8 cellular contexts compared by ENCODE assay signal in genomic region chr6:106087548-106088325, GRCh38. TPM values are rescaled to one million over a fixed set of nuclear protein-coding genes. Genes with fewer than 3 reads are reported as not detected.
DNase-seq lines count a peak whose midpoint lies in the region; ATAC-seq, FAIRE-seq and TF ChIP-seq lines count a peak whose summit lies in the region.

No MANE protein-coding gene starts in this region.

- TF ChIP-seq EP300 in GM12878 (IDR thresholded peaks at IDR 0.05; ENCODE audit: borderline replicate concordance in 1 of 2, control insufficient read depth in 1 of 2, low read depth in 2 of 2, low read length in 2 of 2): no peak
- peak in 1 of 2 donors; percentile 64 for TF ChIP-seq EP300 in tibial nerve (IDR thresholded peaks at IDR 0.05)

- no TSS peak for BruUV-seq in GM12878 (replicated peaks; lab: Mats Ljungman, UMichigan)

- H3K36me3 ChIP-seq in GM12878 (ENCODE audit: control insufficient read depth in 2 of 2, insufficient read depth in 2 of 2, low read length in 1 of 2): no peaks in the 10 kb centered on the region
- no peaks in the 10 kb centered on the region for H3K36me3 ChIP-seq in tibial nerve

- RAD21 ChIA-PET in GM12878 (lab: Charles Lee; ENCODE audit: unreplicated experiment): interaction anchor here (0.9 to 2.8 kb wide), 15 partner anchors 8 to 657 kb away, joined by 3 to 21 read pairs (median 7); no protein-coding TSS in a partner anchor

- DNase-seq in A172 (ENCODE audit: low spot score): peak; percentile 62
- peak; percentile 83 for DNase-seq in HCEC 1CT
- no peak for DNase-seq in GM12878 (ENCODE audit: low read depth, low spot score)
- peak in 1 of 2 donors; percentile 29 for DNase-seq in tibial nerve (ENCODE audit: low spot score in 2 of 2)
- DNase-seq in NCI-H510A (lab: John Stamatoyannopoulos, UW): no peak
- DNase-seq in NCI-H345 treated with DMSO at 0.1 percent for 48 hours (lab: John Stamatoyannopoulos, UW; ENCODE audit: unreplicated experiment): no peak
- no peak for DNase-seq in amniotic stem cell (lab: John Stamatoyannopoulos, UW)

- peaks cover 23% of the 10 kb centered on the region for H3K4me1 ChIP-seq in GM12878 (ENCODE audit: control insufficient read depth, insufficient read depth, low read length)
- H3K4me1 ChIP-seq in tibial nerve: peaks cover 0 to 33% (median 10%) of the 10 kb centered on the region in 4 donors

- in situ Hi-C loops in GM12878 (cut with MboI): no loop called here

- H3K4me2 ChIP-seq in GM12878 (ENCODE audit: control insufficient read depth, insufficient read depth): peak overlapping the region; percentile 81

- peaks cover 35% of the 10 kb centered on the region for H3K79me2 ChIP-seq in GM12878 (ENCODE audit: control insufficient read depth, insufficient read depth, low read length)

- no peak overlapping the region for H2AFZ ChIP-seq in GM12878 (ENCODE audit: control insufficient read depth, low read depth, low read length)

- FAIRE-seq in GM12878 (lab: Jason Lieb, UNC): no peak

- SMC1A ChIA-PET in GM12878 (lab: Charles Lee; ENCODE audit: uncharacterized antibody, unreplicated experiment): interaction anchor here (0.7 to 6.0 kb wide), 24 partner anchors 7 to 656 kb away, joined by 3 to 159 read pairs (median 6); no protein-coding TSS in a partner anchor

- 45% methylated on average over 13 of the region's 13 CpGs for WGBS in GM12878 (ENCODE audit: insufficient coverage, insufficient replicate concordance, low lambda C conversion rate, missing lambda C conversion rate)
- WGBS in tibial nerve, 2 donors: 45% methylated on average over 13 of the region's 13 CpGs

- H3K4me3 ChIP-seq in GM12878: peak overlapping the region; percentile 57
- H3K4me3 ChIP-seq in tibial nerve: peak overlapping the region; percentile 8 to 51 (median 34)

- no peaks in the 10 kb centered on the region for H3K9me3 ChIP-seq in GM12878 (replicated peaks; ENCODE audit: control insufficient read depth, insufficient read depth, low read length)
- no peaks in the 10 kb centered on the region for H3K9me3 ChIP-seq in tibial nerve

- no peaks in the 10 kb centered on the region for H4K20me1 ChIP-seq in GM12878 (ENCODE audit: control insufficient read depth, insufficient read depth)

- H3K27ac ChIP-seq in GM12878 (ENCODE audit: control insufficient read depth, insufficient read depth): peak overlapping the region; percentile 22; the same call in 1 of the 2 replicates
- peak overlapping the region; percentile 21 for H3K27ac ChIP-seq in layer of hippocampus (ENCODE audit: low read depth, low read length)
- peak overlapping the region in 3 of 4 donors; percentile 20 to 73 (median 64) for H3K27ac ChIP-seq in tibial nerve

- H3K27me3 ChIP-seq in GM12878 (replicated peaks in 1 of 2; ENCODE audit: control insufficient read depth in 2 of 2, insufficient read depth in 2 of 2, low read length in 1 of 2) (no peaks in the 10 kb centered on the region; a peak in 2 of 4 replicates), layer of hippocampus (ENCODE audit: control insufficient read depth, insufficient read depth, low read length) (peaks cover 5% of the 10 kb centered on the region), tibial nerve (peaks cover 0 to 23% of the 10 kb centered on the region in 2 donors)

- intact Hi-C loops in GM12878 (cut with micrococcal nuclease; ENCODE audit: unreplicated experiment): loop anchor here (10.0 kb wide), 1 partner anchor 193 kb away; no protein-coding TSS in a partner anchor

- POLR2A ChIA-PET in GM12878 (lab: Charles Lee): interaction anchor here (0.6 to 1.6 kb wide), 6 partner anchors 9 to 605 kb away, joined by 3 to 8 read pairs (median 3); no protein-coding TSS in a partner anchor

- no peak for ATAC-seq in GM12878

- no peak for TF ChIP-seq CTCF in GM12878 (IDR thresholded peaks at IDR 0.05 in 2 of 3, conservative IDR thresholded peaks at IDR 0.05 in 1 of 3; ENCODE audit: control insufficient read depth in 2 of 3, extremely low read depth in 1 of 3, insufficient read depth in 1 of 3, low read depth in 3 of 3, low read length in 3 of 3)
- TF ChIP-seq CTCF in tibial nerve (IDR thresholded peaks at IDR 0.05): no peak

- H3K9ac ChIP-seq in GM12878 (ENCODE audit: control insufficient read depth, insufficient read depth, low read length): peak overlapping the region; percentile 64

- CTCF ChIA-PET in GM12878 (lab: Yijun Ruan, JAX): interaction anchor here (0.9 to 5.0 kb wide), 12 partner anchors 8 to 656 kb away, joined by 3 to 48 read pairs (median 10); no protein-coding TSS in a partner anchor

- TF ChIP-seq RAD21 in GM12878 (IDR thresholded peaks at IDR 0.05; ENCODE audit: insufficient read depth, low read depth, low read length): no peak

- TF ChIP-seq POLR2A in GM12878 (IDR thresholded peaks at IDR 0.05; ENCODE audit: low read depth, low read length) (no peak), tibial nerve (IDR thresholded peaks at IDR 0.05) (peak in 1 of 2 donors; percentile 10)

TF ChIP-seq in GM12878, 131 proteins besides CTCF, POLR2A, EP300 and RAD21:
- no peak for TF ChIP-seq SRF (IDR thresholded peaks at IDR 0.05; ENCODE audit: low read depth in 2 of 2, low read length in 2 of 2)
- no peak for TF ChIP-seq HDGF (IDR thresholded peaks at IDR 0.05)
- peak; percentile 43; the same call in 1 of the 2 replicates for TF ChIP-seq IKZF1 (conservative IDR thresholded peaks at IDR 0.05)
- peak in 1 of 2 experiments; percentile 45; a peak in 1 of 4 replicates for TF ChIP-seq IKZF2 (IDR thresholded peaks at IDR 0.05)
- no peak for TF ChIP-seq ZBTB33 (IDR thresholded peaks at IDR 0.05)

RNA-seq across cellular contexts. Expression of gene PRDM1, which starts 1.6 kb away (rescaled TPM):
- 0.19 and 0.31 TPM in 2 replicates for total RNA-seq in A172 (2014; rRNA removed; shearing (Covaris generic))
- total RNA-seq in GM12878 (2013; cell fraction: nucleolus; rRNA removed): 7.9 and 9.9 TPM in 2 replicates
- 3.7 and 4.0 TPM in 2 replicates for total RNA-seq in GM12878 (2014; rRNA removed)
- 4.0 and 4.1 TPM in 2 replicates for total RNA-seq in GM12878 (2014; rRNA removed; fragmentation: Illumina TruSeq; extraction: Trizol)
- total RNA-seq in GM12878 (2021): 7.7 and 8.4 TPM in 2 replicates
- 8.1 TPM for polyA plus RNA-seq in GM12878 (2011; ENCODE audit: low read depth)
- polyA plus RNA-seq in GM12878 (2011; rRNA removed): 4.0 and 4.2 TPM in 2 replicates
- 3.8 and 4.5 TPM in 2 replicates for polyA plus RNA-seq in GM12878 (2011; cell fraction: cytosol; rRNA removed)
- polyA plus RNA-seq in GM12878 (2011; cell fraction: nucleus; rRNA removed): 7.9 and 9.8 TPM in 2 replicates
- polyA plus RNA-seq in GM12878 (2012): 11.0 and 12.0 TPM in 2 replicates
- 5.1 and 6.4 TPM in 2 replicates for polyA plus RNA-seq in GM12878 (2014; fragmentation: Illumina TruSeq; extraction: Trizol)
- 1 to 10 TPM; 1.9 to 2.8 TPM for polyA plus RNA-seq in GM12878 (2014; fragmentation: Nextera tagmentation; extraction: Ambion mirVana)
- 2.0 and 4.0 TPM in 2 replicates for polyA plus RNA-seq in GM12878 (2014; rRNA removed)
- 10 to 100 TPM; 13.6 to 15.8 TPM for polyA plus RNA-seq in GM12878 (2016; fragmentation: Nextera tagmentation; extraction: Ambion mirVana)
- 8.2 and 10.9 TPM in 2 replicates for polyA minus RNA-seq in GM12878 (2011; rRNA and poly(A)+ RNA removed)
- polyA minus RNA-seq in GM12878 (2011; cell fraction: cytosol; rRNA and poly(A)+ RNA removed): 3.6 and 6.0 TPM in 2 replicates
- 13.5 and 21.5 TPM in 2 replicates for polyA minus RNA-seq in GM12878 (2011; cell fraction: nucleus; rRNA and poly(A)+ RNA removed)
- 10 to 100 TPM in 1 of 4 donors, 1 to 10 TPM in 3; 2.1 to 17.3 (median 5.6) TPM for total RNA-seq in tibial nerve

Comparison
In these comparisons a context has a peak if more than half of its experiments do, and no peak if none do; other contexts are left out.
1. DNase-seq: peak in A172 (single experiment) and HCEC 1CT (single experiment); none in GM12878 (single experiment), NCI-H510A (single experiment), NCI-H345 treated with DMSO at 0.1 percent for 48 hours (single experiment) and amniotic stem cell (single experiment).
2. Peak in every context shown above with its lines, with median percentiles within 50 percentile points of each other: H3K27ac ChIP-seq.